In the genomic region with DNA sequence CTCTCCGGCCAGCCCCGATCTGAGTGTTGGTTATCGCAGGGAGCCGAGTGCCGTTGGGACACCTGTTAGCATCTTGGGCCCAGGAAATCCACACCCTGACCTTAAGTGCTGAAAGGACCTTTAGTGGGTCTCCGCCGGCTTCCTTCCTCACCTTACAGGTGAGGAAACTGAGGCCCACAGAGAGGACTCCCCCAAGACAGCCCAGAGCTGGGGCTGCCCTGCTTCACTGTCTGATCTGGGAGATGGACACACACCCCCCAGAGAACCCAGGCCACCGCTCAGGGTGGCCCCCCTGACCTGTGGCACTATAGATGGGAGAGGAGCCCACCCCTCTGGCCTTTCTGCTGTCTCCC, we compare ENCODE assay signal across 23 cellular contexts.
"Had no signal": no experiment of that assay in that cellular context is flagged by ENCODE, and none has a peak within 500 bp of the region (broad histone marks: within the 10 kb centered on the region; RNA-seq: fewer than 3 reads in every experiment).

No MANE protein-coding gene starts in this region.

- H3K27ac Mint-ChIP-seq: memory B cell; naive B cell; natural killer cell treated with Interleukin-12 subunit alpha and Interleukin-12 subunit beta and Interleukin-15 and Interleukin-18, amount 100 ng/mL, for 72 hours; progenitor cell of endocrine pancreas; stimulated activated effector memory CD8-positive, alpha-beta T cell treated with anti-CD3 and anti-CD28 coated beads, Interleukin-12 subunit alpha, Interleukin-12 subunit beta, amount 100 ng/mL, for 72 hours had no signal

- H3K27me3 Mint-ChIP-seq: progenitor cell of endocrine pancreas had no signal

- H3K4me1 ChIP-seq: parathyroid adenoma, thyroid gland had no signal

- H3K9ac ChIP-seq: parathyroid adenoma had no signal

- H3K4me3 Mint-ChIP-seq: memory B cell; naive B cell; natural killer cell treated with Interleukin-12 subunit alpha and Interleukin-12 subunit beta and Interleukin-15 and Interleukin-18, amount 100 ng/mL, for 72 hours; neural crest cell; stimulated activated effector memory CD8-positive, alpha-beta T cell treated with anti-CD3 and anti-CD28 coated beads, Interleukin-12 subunit alpha, Interleukin-12 subunit beta, amount 100 ng/mL, for 72 hours had no signal

- H3K36me3 Mint-ChIP-seq: memory B cell; stimulated activated effector memory CD8-positive, alpha-beta T cell treated with anti-CD3 and anti-CD28 coated beads, Interleukin-12 subunit alpha, Interleukin-12 subunit beta, amount 100 ng/mL, for 72 hours had no signal

- DNase-seq: cerebellar nuclear complex; dorsolateral prefrontal cortex; effector CD4-positive, alpha-beta T cell; left cardiac atrium; left ventricle myocardium superior; lower lobe of right lung; naive B cell; sigmoid colon; stimulated activated CD4-positive, alpha-beta T cell treated with anti-CD3 and anti-CD28 coated beads, Interleukin-2, amount 100 ng/mL, for 24 hours; stimulated activated CD4-positive, alpha-beta T cell treated with anti-CD3 and anti-CD28 coated beads, Interleukin-4, amount 100 ng/mL, for 24 hours; stimulated activated naive CD4-positive, alpha-beta T cell treated with Interleukin-2 at 50 U/mL for 16 hours; stomach; thyroid gland; trophoblast cell had no signal

- H3K27ac ChIP-seq: dorsolateral prefrontal cortex, lower lobe of right lung, neutrophil, parathyroid adenoma, sigmoid colon, stomach, thyroid gland had no signal

- FAIRE-seq: colon, frontal cortex had no signal

- H3K4me1 Mint-ChIP-seq: memory B cell had no signal

- H3K9me3 Mint-ChIP-seq: memory B cell; natural killer cell treated with Interleukin-12 subunit alpha and Interleukin-12 subunit beta and Interleukin-15 and Interleukin-18, amount 100 ng/mL, for 72 hours; stimulated activated effector memory CD8-positive, alpha-beta T cell treated with anti-CD3 and anti-CD28 coated beads, Interleukin-12 subunit alpha, Interleukin-12 subunit beta, amount 100 ng/mL, for 72 hours had no signal

- H3K4me3 ChIP-seq: dorsolateral prefrontal cortex, lower lobe of right lung, sigmoid colon, stomach, thyroid gland had no signal

- H3K27me3 ChIP-seq: thyroid gland had no signal

- H3K36me3 ChIP-seq: neutrophil, thyroid gland had no signal

- ATAC-seq: left cardiac atrium; lower lobe of right lung; natural killer cell treated with Interleukin-12 subunit alpha and Interleukin-12 subunit beta and Interleukin-15 and Interleukin-18, amount 100 ng/mL, for 72 hours; stimulated activated effector memory CD8-positive, alpha-beta T cell treated with anti-CD3 and anti-CD28 coated beads, Interleukin-12 subunit alpha, Interleukin-12 subunit beta, amount 100 ng/mL, for 72 hours had no signal

- H3K9me3 ChIP-seq: lower lobe of right lung, neutrophil, thyroid gland had no signal
